ENCODE assay signal across 8 cellular contexts in the genomic region with DNA sequence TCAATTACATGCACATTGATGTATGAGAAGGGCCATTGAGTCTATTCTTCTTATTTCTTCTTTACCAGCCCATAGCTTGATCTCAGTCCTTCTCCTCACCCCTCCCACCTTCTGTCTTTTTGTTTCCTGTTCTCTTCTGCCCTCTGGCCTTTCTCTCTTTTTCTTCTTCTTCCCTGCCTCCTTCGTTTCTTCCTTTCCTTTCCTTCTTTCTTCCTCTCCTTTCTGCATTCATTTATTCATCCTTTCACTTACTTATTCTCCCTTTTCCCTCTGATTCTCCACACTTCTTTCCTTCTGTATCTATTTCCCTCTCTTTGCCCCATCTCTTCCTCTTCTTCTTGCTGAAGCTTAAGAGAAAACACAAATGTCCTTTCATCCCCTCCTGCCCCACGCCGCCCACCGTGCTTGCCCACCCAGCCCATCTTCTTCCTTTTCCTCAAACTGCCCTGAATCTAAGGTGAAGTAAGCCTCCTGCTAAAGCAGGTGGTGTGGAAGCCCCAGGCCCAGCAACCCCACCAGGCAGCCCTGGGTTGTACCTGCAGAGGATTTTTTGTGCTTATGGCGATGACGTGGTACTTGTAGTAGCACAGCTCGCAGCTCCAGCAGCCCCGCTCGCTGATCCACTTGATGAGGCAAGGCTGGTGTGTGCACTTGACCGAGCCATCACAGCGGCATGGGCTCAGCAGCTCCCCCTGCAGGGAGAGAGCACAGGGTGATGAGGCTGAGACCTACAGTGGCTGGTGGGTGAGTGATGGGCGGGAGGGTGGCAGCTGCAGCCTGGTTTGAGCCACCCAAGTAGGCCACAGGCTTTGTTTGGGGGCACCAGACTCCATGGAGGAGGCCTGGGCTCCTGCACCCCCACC.
DNase-seq lines count a peak whose midpoint lies in the region; ATAC-seq lines count a peak whose summit lies in the region.

No MANE protein-coding gene starts in this region.

- H3K27me3 Mint-ChIP-seq in activated T-cell treated with anti-CD3 and anti-CD28 coated beads, Interleukin-2, amount 50 U/mL, for 4 hours (ENCODE audit: low read depth) = no peaks in the 10 kb centered on the region
- peaks cover 11% of the 10 kb centered on the region for H3K27me3 Mint-ChIP-seq in central memory CD8-positive, alpha-beta T cell

- DNase-seq in activated T-cell treated with anti-CD3 and anti-CD28 coated beads, Interleukin-2, amount 50 U/mL, for 48 hours = peak; percentile 52 to 59
- DNase-seq in activated T-cell treated with anti-CD3 and anti-CD28 coated beads, Interleukin-2, amount 50 U/mL, for 4 hours = no peak
- peak; percentile 18 for DNase-seq in HuH-7.5 (ENCODE audit: low spot score)
- no peak for DNase-seq in central memory CD8-positive, alpha-beta T cell (ENCODE audit: low spot score in 2 of 2)
- peak; percentile 15 to 26 (median 18) for DNase-seq in stimulated activated CD4-positive, alpha-beta T cell treated with anti-CD3 and anti-CD28 coated beads, TNF-alpha, amount 100 ng/mL, for 48 hours (ENCODE audit: low read depth in 3 of 3)
- no peak for DNase-seq in hypothalamus (lab: John Stamatoyannopoulos, UW)
- no peak for DNase-seq in kidney glomerular epithelial cell (lab: John Stamatoyannopoulos, UW)

- peak overlapping the region; percentile 1 for H3K27ac Mint-ChIP-seq in central memory CD8-positive, alpha-beta T cell (ENCODE audit: low read depth)

- H3K4me3 Mint-ChIP-seq in activated T-cell treated with anti-CD3 and anti-CD28 coated beads, Interleukin-2, amount 50 U/mL, for 4 hours = no peak overlapping the region
- H3K4me3 Mint-ChIP-seq in central memory CD8-positive, alpha-beta T cell = no peak overlapping the region

- H3K4me1 Mint-ChIP-seq in activated T-cell treated with anti-CD3 and anti-CD28 coated beads, Interleukin-2, amount 50 U/mL, for 4 hours (ENCODE audit: low read depth) = no peaks in the 10 kb centered on the region
- no peaks in the 10 kb centered on the region for H3K4me1 Mint-ChIP-seq in central memory CD8-positive, alpha-beta T cell

- H3K9me3 Mint-ChIP-seq in activated T-cell treated with anti-CD3 and anti-CD28 coated beads, Interleukin-2, amount 50 U/mL, for 4 hours = no peaks in the 10 kb centered on the region
- H3K9me3 Mint-ChIP-seq in central memory CD8-positive, alpha-beta T cell = no peaks in the 10 kb centered on the region

- no peaks in the 10 kb centered on the region for H3K36me3 Mint-ChIP-seq in activated T-cell treated with anti-CD3 and anti-CD28 coated beads, Interleukin-2, amount 50 U/mL, for 4 hours (ENCODE audit: insufficient read depth)
- no peaks in the 10 kb centered on the region for H3K36me3 Mint-ChIP-seq in central memory CD8-positive, alpha-beta T cell (ENCODE audit: insufficient read depth)

- no peak for ATAC-seq in activated T-cell treated with anti-CD3 and anti-CD28 coated beads, Interleukin-2, amount 50 U/mL, for 4 hours
- ATAC-seq in central memory CD8-positive, alpha-beta T cell (replicated peaks; ENCODE audit: extremely low read depth, poor library complexity, severe bottlenecking) = no peak
- ATAC-seq in HG03139 (IDR thresholded peaks at IDR 0.05; ENCODE audit: unreplicated experiment) = no peak

Comparison
In these comparisons a context has a peak if more than half of its experiments do, and no peak if none do; other contexts are left out.
1. DNase-seq: peak in activated T-cell treated with anti-CD3 and anti-CD28 coated beads, Interleukin-2, amount 50 U/mL, for 48 hours (2 of 2), HuH-7.5 (single experiment) and stimulated activated CD4-positive, alpha-beta T cell treated with anti-CD3 and anti-CD28 coated beads, TNF-alpha, amount 100 ng/mL, for 48 hours (3 of 3); none in activated T-cell treated with anti-CD3 and anti-CD28 coated beads, Interleukin-2, amount 50 U/mL, for 4 hours (single experiment), central memory CD8-positive, alpha-beta T cell (0 of 2), hypothalamus (0 of 51) and kidney glomerular epithelial cell (single experiment).